14 cellular contexts compared by ENCODE assay signal in the genomic region with DNA sequence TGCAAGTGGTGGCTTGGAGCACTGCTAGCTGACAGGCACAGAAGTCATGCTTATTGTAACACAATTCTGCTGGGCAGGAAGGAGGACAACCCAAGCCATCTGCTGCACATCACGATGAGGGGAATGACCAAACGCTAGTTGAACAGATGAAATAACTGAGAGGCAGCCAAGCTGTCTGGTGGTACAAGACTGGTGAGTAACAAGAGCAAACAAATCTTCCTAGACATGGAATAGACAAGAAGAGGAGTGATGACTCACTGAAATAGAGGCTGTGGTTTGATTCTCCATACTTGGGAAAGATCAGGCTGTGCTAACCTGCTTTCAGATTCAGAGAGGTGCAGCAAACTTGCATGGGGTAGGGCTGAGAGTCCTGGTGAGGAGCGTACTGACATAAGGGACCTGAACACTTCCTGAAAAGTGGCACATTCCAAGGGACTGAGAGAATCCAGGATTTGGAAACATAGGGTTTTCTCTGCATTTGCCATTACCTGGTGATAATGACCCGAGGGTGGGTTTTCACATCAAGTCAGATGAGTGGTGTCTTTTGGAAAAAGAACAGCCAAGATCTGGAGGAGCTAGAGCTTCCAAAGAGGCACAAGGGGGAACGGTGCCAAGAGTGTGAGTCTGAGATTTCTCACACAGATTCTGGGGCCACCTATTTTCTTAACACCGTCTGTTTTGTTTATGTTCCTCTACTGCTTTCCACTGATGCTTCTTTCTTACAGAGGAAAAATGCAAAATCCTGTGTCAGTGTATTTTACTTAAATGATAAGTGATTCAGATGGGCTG.
DNase-seq lines count a peak whose midpoint lies in the region; ATAC-seq, FAIRE-seq and TF ChIP-seq lines count a peak whose summit lies in the region.
"Had no signal": no experiment of that assay in that cellular context is flagged by ENCODE, and none has a peak within 500 bp of the region (broad histone marks: within the 10 kb centered on the region; RNA-seq: fewer than 3 reads in every experiment).

No MANE protein-coding gene starts in this region.

- DNase-seq in COLO668 (lab: John Stamatoyannopoulos, UW; ENCODE audit: unreplicated experiment) (peak; percentile 8), NCI-H2029 (lab: John Stamatoyannopoulos, UW) (peak; percentile 65), bronchial epithelial cell (ENCODE audit: low read depth) (peak; percentile 99), lung (ENCODE audit: low spot score) (no peak), lower lobe of right lung (no peak), NCI-H187 (lab: John Stamatoyannopoulos, UW) (no peak)
- DNase-seq in activated CD8-positive, alpha-beta T cell treated with anti-CD3 and anti-CD28 coated beads, Interleukin-2, amount 10 ng/mL, durations not matched to agents 7 days and 5 days, result no peak
- DNase-seq in activated CD4-positive, alpha-beta T cell treated with anti-CD3 and anti-CD28 coated beads for 1 hour, result no peak
- DNase-seq: activated CD4-positive, CD25-positive, alpha-beta regulatory T cell; activated gamma-delta T cell treated with Interleukin-2 at 50 U/mL for 16 hours; CD8-positive, alpha-beta memory T cell; MM.1S; stimulated activated CD4-positive, alpha-beta T cell treated with anti-CD3 and anti-CD28 coated beads, Interleukin-4, amount 100 ng/mL, for 1 hour had no signal

- intact Hi-C loops in lower lobe of right lung (cut with DNase I), result no loop called here

- H3K4me3 Mint-ChIP-seq in activated CD8-positive, alpha-beta T cell treated with anti-CD3 and anti-CD28 coated beads, Interleukin-2, amount 10 ng/mL, durations not matched to agents 7 days and 5 days, result no peak overlapping the region
- H3K4me3 Mint-ChIP-seq: CD8-positive, alpha-beta memory T cell had no signal

- no peaks in the 10 kb centered on the region for H3K36me3 Mint-ChIP-seq in activated CD8-positive, alpha-beta T cell treated with anti-CD3 and anti-CD28 coated beads, Interleukin-2, amount 10 ng/mL, durations not matched to agents 7 days and 5 days (ENCODE audit: low read depth)
- H3K36me3 Mint-ChIP-seq: CD8-positive, alpha-beta memory T cell had no signal

- no peak overlapping the region for H3K27ac ChIP-seq in lung (ENCODE audit: low read depth in 1 of 2, low read length in 1 of 2)
- no peak overlapping the region for H3K27ac ChIP-seq in lower lobe of right lung
- H3K27ac ChIP-seq: neutrophil had no signal

- peaks cover 4% of the 10 kb centered on the region for H3K9me3 Mint-ChIP-seq in activated CD8-positive, alpha-beta T cell treated with anti-CD3 and anti-CD28 coated beads, Interleukin-2, amount 10 ng/mL, durations not matched to agents 7 days and 5 days (ENCODE audit: insufficient read depth)

- POLR2A ChIA-PET in activated CD8-positive, alpha-beta T cell treated with anti-CD3 and anti-CD28 coated beads, Interleukin-2, amount 10 ng/mL, durations not matched to agents 7 days and 5 days (lab: Charles Lee), result no interaction called here

- WGBS in lung, 2 donors, result 64 to 68% methylated on average over 6 of the region's 6 CpGs

- CTCF ChIA-PET in activated CD8-positive, alpha-beta T cell treated with anti-CD3 and anti-CD28 coated beads, Interleukin-2, amount 10 ng/mL, durations not matched to agents 7 days and 5 days (lab: Charles Lee), result interaction anchor here (1.1 kb wide), 1 partner anchor 1323 kb away, joined by 3 read pairs; no protein-coding TSS in a partner anchor

- no peaks in the 10 kb centered on the region for H3K27me3 Mint-ChIP-seq in activated CD8-positive, alpha-beta T cell treated with anti-CD3 and anti-CD28 coated beads, Interleukin-2, amount 10 ng/mL, durations not matched to agents 7 days and 5 days (ENCODE audit: low read depth)
- H3K27me3 Mint-ChIP-seq: CD8-positive, alpha-beta memory T cell had no signal

- TF ChIP-seq CTCF in bronchial epithelial cell (IDR thresholded peaks at IDR 0.05; ENCODE audit: insufficient read depth, low read length, severe bottlenecking), result no peak
- TF ChIP-seq CTCF in lung (IDR thresholded peaks at IDR 0.05; ENCODE audit: control extremely low read depth, extremely low read depth), result no peak
- no peak for TF ChIP-seq CTCF in lower lobe of right lung (IDR thresholded peaks at IDR 0.05)

- H3K27me3 ChIP-seq in bronchial epithelial cell (ENCODE audit: control insufficient read depth, insufficient read depth, low read length) (no peaks in the 10 kb centered on the region), lung (ENCODE audit: control insufficient read depth, insufficient read depth) (no peaks in the 10 kb centered on the region), lower lobe of right lung (ENCODE audit: low read depth) (no peaks in the 10 kb centered on the region)
- H3K27me3 ChIP-seq: neutrophil had no signal

- H3K36me3 ChIP-seq in bronchial epithelial cell (ENCODE audit: control insufficient read depth, insufficient read depth, low read length) (no peaks in the 10 kb centered on the region), lung (ENCODE audit: control insufficient read depth in 2 of 2, insufficient read depth in 2 of 2, low read length in 2 of 2) (no peaks in the 10 kb centered on the region), lower lobe of right lung (no peaks in the 10 kb centered on the region)
- H3K36me3 ChIP-seq: neutrophil had no signal

- H3K9me3 ChIP-seq in lung (ENCODE audit: control insufficient read depth in 2 of 2, insufficient read depth in 1 of 2, low read length in 1 of 2) (peaks cover 0 to 2% of the 10 kb centered on the region in 2 donors), lower lobe of right lung (no peaks in the 10 kb centered on the region)
- H3K9me3 ChIP-seq: neutrophil had no signal

- FAIRE-seq in bronchial epithelial cell (lab: Jason Lieb, UNC), result peak; percentile 96

- no peak overlapping the region for H3K27ac Mint-ChIP-seq in activated CD8-positive, alpha-beta T cell treated with anti-CD3 and anti-CD28 coated beads, Interleukin-2, amount 10 ng/mL, durations not matched to agents 7 days and 5 days
- H3K27ac Mint-ChIP-seq: CD8-positive, alpha-beta memory T cell had no signal

- no peaks in the 10 kb centered on the region for H3K4me1 ChIP-seq in lung (ENCODE audit: control insufficient read depth in 2 of 2, insufficient read depth in 2 of 2, low read length in 2 of 2)
- no peaks in the 10 kb centered on the region for H3K4me1 ChIP-seq in lower lobe of right lung

- H3K4me1 Mint-ChIP-seq in activated CD8-positive, alpha-beta T cell treated with anti-CD3 and anti-CD28 coated beads, Interleukin-2, amount 10 ng/mL, durations not matched to agents 7 days and 5 days (ENCODE audit: low read depth), result no peaks in the 10 kb centered on the region
- H3K4me1 Mint-ChIP-seq: CD8-positive, alpha-beta memory T cell had no signal

- H3K4me3 ChIP-seq in bronchial epithelial cell (ENCODE audit: low read depth, low read length) (no peak overlapping the region), lung (no peak overlapping the region), lower lobe of right lung (no peak overlapping the region)

- peak; percentile 45 for ATAC-seq in lung (ENCODE audit: insufficient read depth, low FRiP score)
- ATAC-seq in lower lobe of right lung, result no peak
- ATAC-seq in activated CD8-positive, alpha-beta T cell treated with anti-CD3 and anti-CD28 coated beads, Interleukin-2, amount 10 ng/mL, durations not matched to agents 7 days and 5 days, result no peak

Comparison
In these comparisons a context has a peak if more than half of its experiments do, and no peak if none do; other contexts are left out.
1. DNase-seq: peak in COLO668 (single experiment), NCI-H2029 (single experiment) and bronchial epithelial cell (single experiment); none in lung (single experiment), lower lobe of right lung (single experiment), NCI-H187 (0 of 2), activated CD8-positive, alpha-beta T cell treated with anti-CD3 and anti-CD28 coated beads, Interleukin-2, amount 10 ng/mL, durations not matched to agents 7 days and 5 days (single experiment) and activated CD4-positive, alpha-beta T cell treated with anti-CD3 and anti-CD28 coated beads for 1 hour (single experiment).